In genomic region chr6:168035661-168036616, GRCh38 we compare ENCODE assay signal across 8 cellular contexts. TPM values are rescaled to one million over a fixed set of nuclear protein-coding genes. Genes with fewer than 3 reads are reported as not detected.
DNase-seq lines count a peak whose midpoint lies in the region; ATAC-seq, FAIRE-seq and TF ChIP-seq lines count a peak whose summit lies in the region.

No MANE protein-coding gene starts in this region.

- CTCF ChIA-PET in Caco-2 (lab: Charles Lee): no interaction called here
- CTCF ChIA-PET in mammary epithelial cell (lab: Charles Lee; ENCODE audit: low non-redundant PET): no interaction called here
- CTCF ChIA-PET in HepG2 (lab: Yijun Ruan, JAX; ENCODE audit: low intra/inter-chr PET ratio, low total read pairs): no interaction called here

- BruUV-seq in Caco-2 (replicated peaks; lab: Mats Ljungman, UMichigan) (no TSS peak), mammary epithelial cell (replicated peaks; lab: Mats Ljungman, UMichigan) (no TSS peak), HepG2 (replicated peaks; lab: Mats Ljungman, UMichigan) (no TSS peak)

- no peak for TF ChIP-seq POLR2A in HepG2 (IDR thresholded peaks at IDR 0.05; ENCODE audit: insufficient read depth in 1 of 2, low read depth in 2 of 2, low read length in 2 of 2)

- no peak overlapping the region for H3K27ac ChIP-seq in mammary epithelial cell (ENCODE audit: insufficient read depth, low read depth, low read length)
- no peak overlapping the region for H3K27ac ChIP-seq in HepG2 (ENCODE audit: extremely low read length, insufficient read depth, low read length)

- dilution Hi-C loops in mammary epithelial cell (cut with HindIII; ENCODE audit: low sequenced_read_pairs): no loop called here

- peaks cover 8% of the 10 kb centered on the region; the same call in 1 of the 2 replicates for H3K4me1 ChIP-seq in Caco-2
- peaks cover 18% of the 10 kb centered on the region for H3K4me1 ChIP-seq in mammary epithelial cell (ENCODE audit: insufficient read depth, low read length)
- H3K4me1 ChIP-seq in HepG2 (ENCODE audit: insufficient read depth, low read length): peaks cover 24% of the 10 kb centered on the region

- no peak for FAIRE-seq in HepG2 (lab: Jason Lieb, UNC)

- TF ChIP-seq CTCF in Caco-2 (IDR thresholded peaks at IDR 0.05; ENCODE audit: insufficient read depth in 1 of 2, low read depth in 1 of 2, low read length in 1 of 2, severe bottlenecking in 1 of 2, unreplicated experiment in 1 of 2): no peak
- no peak for TF ChIP-seq CTCF in mammary epithelial cell (conservative IDR thresholded peaks at IDR 0.05 in 1 of 2, IDR thresholded peaks at IDR 0.05 in 1 of 2; ENCODE audit: extremely low read depth in 1 of 2, insufficient read depth in 1 of 2, low read depth in 1 of 2, low read length in 2 of 2)
- no peak for TF ChIP-seq CTCF in HepG2 (CRISPR knock-in tag; IDR thresholded peaks at IDR 0.05)
- no peak for TF ChIP-seq CTCF in type B pancreatic cell (conservative IDR thresholded peaks at IDR 0.05)

- peak overlapping the region; percentile 76 for H3K4me2 ChIP-seq in mammary epithelial cell (ENCODE audit: insufficient read depth, low read depth, low read length)
- H3K4me2 ChIP-seq in HepG2 (ENCODE audit: low read depth, low read length): peak overlapping the region; percentile 62

- H3K4me3 ChIP-seq in Caco-2 (ENCODE audit: low read depth, low read length) (peak overlapping the region; percentile 42), mammary epithelial cell (replicated peaks in 1 of 3; ENCODE audit: insufficient read depth in 1 of 3, low read depth in 2 of 3, low read length in 3 of 3) (peak overlapping the region; percentile 21 to 46 (median 31)), HepG2 (replicated peaks in 1 of 3; ENCODE audit: insufficient read depth in 1 of 3, low read depth in 2 of 3, low read length in 3 of 3) (peak overlapping the region in 1 of 3 experiments; percentile 44; a peak in 1 of 6 replicates)

- TF ChIP-seq RAD21 in HepG2 (CRISPR knock-in tag; IDR thresholded peaks at IDR 0.05): no peak

- POLR2A ChIA-PET in Caco-2 (lab: Charles Lee) (interaction anchor here (0.6 to 1.5 kb wide), 2 partner anchors 103 to 296 kb away, joined by 3 to 4 read pairs; no protein-coding TSS in a partner anchor), HepG2 (lab: Yijun Ruan, JAX) (no interaction called here)

- no peaks in the 10 kb centered on the region for H3K4me1 Mint-ChIP-seq in Caco-2 (ENCODE audit: low read depth, unreplicated experiment)
- peaks cover 28% of the 10 kb centered on the region for H3K4me1 Mint-ChIP-seq in type B pancreatic cell (ENCODE audit: unreplicated experiment)

- no peaks in the 10 kb centered on the region for H4K20me1 ChIP-seq in mammary epithelial cell (ENCODE audit: insufficient read depth, low read length)
- no peaks in the 10 kb centered on the region; the same call in 1 of the 2 replicates for H4K20me1 ChIP-seq in HepG2 (ENCODE audit: insufficient read depth, low read length)

- TF ChIP-seq EP300 in HepG2 (IDR thresholded peaks at IDR 0.05; ENCODE audit: low read depth in 2 of 2, low read length in 2 of 2): no peak
- no peak for TF ChIP-seq EP300 in HepG2 (CRISPR knock-in tag; IDR thresholded peaks at IDR 0.05; ENCODE audit: borderline replicate concordance)

- H3K36me3 ChIP-seq in Caco-2 (ENCODE audit: control insufficient read depth, insufficient read depth, low read length) (no peaks in the 10 kb centered on the region), mammary epithelial cell (ENCODE audit: insufficient read depth, low read length) (no peaks in the 10 kb centered on the region), HepG2 (replicated peaks in 1 of 2; ENCODE audit: control insufficient read depth in 1 of 2, insufficient read depth in 2 of 2, low read length in 2 of 2) (no peaks in the 10 kb centered on the region)

- intact Hi-C loops in Caco-2 (cut with micrococcal nuclease; ENCODE audit: unreplicated experiment): no loop called here
- intact Hi-C loops in mammary epithelial cell (cut with micrococcal nuclease): no loop called here
- intact Hi-C loops in HepG2 (cut with micrococcal nuclease; ENCODE audit: unreplicated experiment): no loop called here

- H2AFZ ChIP-seq in mammary epithelial cell (ENCODE audit: low read depth, low read length): peak overlapping the region; percentile 84
- H2AFZ ChIP-seq in HepG2 (ENCODE audit: low read length): no peak overlapping the region

- in situ Hi-C loops in mammary epithelial cell (cut with MboI; ENCODE audit: low sequenced_read_pairs in 2 of 2): no loop called here
- in situ Hi-C loops in HepG2 (cut with HindIII; ENCODE audit: extremely low pct_ligation_motif_present, low pct_unique_long_range_greater_than_20kb): no loop called here

- DNase-seq in Caco-2 (peak in 1 of 2 experiments; percentile 20), NCI-H2029 (lab: John Stamatoyannopoulos, UW) (peak; percentile 69), mammary epithelial cell (peak; percentile 33), HepG2 (ENCODE audit: low spot score) (no peak), type B pancreatic cell (ENCODE audit: extremely low spot score, unreplicated experiment) (no peak), GM19238 (ENCODE audit: insufficient read length, low spot score) (no peak), dedifferentiated amniotic fluid mesenchymal stem cell (ENCODE audit: extremely low spot score) (no peak), NOMO-1 treated with DMSO at 0.1 percent for 48 hours (lab: John Stamatoyannopoulos, UW; ENCODE audit: unreplicated experiment) (no peak)

- H3K27me3 Mint-ChIP-seq in Caco-2 (ENCODE audit: insufficient read depth, unreplicated experiment) (no peaks in the 10 kb centered on the region), type B pancreatic cell (peaks cover 9% of the 10 kb centered on the region)

- H3K27me3 ChIP-seq in Caco-2 (replicated peaks; ENCODE audit: control insufficient read depth, insufficient read depth, low read length) (no peaks in the 10 kb centered on the region), mammary epithelial cell (ENCODE audit: insufficient read depth, low read length) (no peaks in the 10 kb centered on the region), HepG2 (ENCODE audit: control insufficient read depth in 1 of 2, insufficient read depth in 2 of 2, low read length in 2 of 2) (peaks cover 4 to 55% of the 10 kb centered on the region in 2 experiments; a peak in 4 of 5 replicates)

- H3K9me3 Mint-ChIP-seq in Caco-2 (ENCODE audit: unreplicated experiment) (peaks cover 26% of the 10 kb centered on the region), type B pancreatic cell (peaks cover 11% of the 10 kb centered on the region)

- H3K79me2 ChIP-seq in mammary epithelial cell (ENCODE audit: insufficient read depth, low read length): no peaks in the 10 kb centered on the region
- no peaks in the 10 kb centered on the region for H3K79me2 ChIP-seq in HepG2 (ENCODE audit: insufficient read depth, low read length)

- H3K27ac Mint-ChIP-seq in Caco-2 (ENCODE audit: unreplicated experiment): peak overlapping the region; percentile 29
- H3K27ac Mint-ChIP-seq in type B pancreatic cell: peak overlapping the region; percentile 86

- H3K4me3 Mint-ChIP-seq in Caco-2 (ENCODE audit: unreplicated experiment): peak overlapping the region; percentile 74
- H3K4me3 Mint-ChIP-seq in type B pancreatic cell: peak overlapping the region; percentile 81

- peak; percentile 17; the same call in 2 of the 3 replicates for ATAC-seq in HepG2

- WGBS in mammary epithelial cell (ENCODE audit: low coverage, missing lambda C conversion rate): 36% methylated on average over 22 of the region's 29 CpGs
- 42% methylated on average over 29 of the region's 29 CpGs for WGBS in HepG2 (ENCODE audit: low lambda C conversion rate)

- H3K9ac ChIP-seq in mammary epithelial cell (ENCODE audit: insufficient read depth, low read length): no peak overlapping the region
- H3K9ac ChIP-seq in HepG2 (ENCODE audit: insufficient read depth, low read depth, low read length): no peak overlapping the region

- H3K9me3 ChIP-seq in Caco-2 (peaks cover 33% of the 10 kb centered on the region), mammary epithelial cell (replicated peaks; ENCODE audit: insufficient read depth, low read length) (peaks cover 16% of the 10 kb centered on the region), HepG2 (ENCODE audit: low read length) (no peaks in the 10 kb centered on the region)

- no peaks in the 10 kb centered on the region for H3K36me3 Mint-ChIP-seq in Caco-2 (ENCODE audit: insufficient read depth, unreplicated experiment)
- no peaks in the 10 kb centered on the region for H3K36me3 Mint-ChIP-seq in type B pancreatic cell

RNA-seq across cellular contexts. Expression of gene KIF25, which starts 38.5 kb away (rescaled TPM):
- not detected in 2 replicates for total RNA-seq in Caco-2 (2022)
- not detected for total RNA-seq in mammary epithelial cell
- not detected for polyA plus RNA-seq in mammary epithelial cell
- polyA minus RNA-seq in mammary epithelial cell: not detected
- not detected in 2 replicates for total RNA-seq in HepG2 (2016; rRNA removed; fragmentation: Illumina TruSeq; extraction: Trizol)
- total RNA-seq in HepG2 (2016; cell fraction: cytosol; rRNA removed; fragmentation: Illumina TruSeq; extraction: Trizol; ENCODE audit: low read depth): not detected in 2 replicates
- not detected in 2 replicates for total RNA-seq in HepG2 (2016; cell fraction: insoluble cytoplasmic fraction; rRNA removed; fragmentation: Illumina TruSeq; extraction: Trizol)
- total RNA-seq in HepG2 (2016; cell fraction: membrane; rRNA removed; fragmentation: Illumina TruSeq; extraction: Trizol): not detected in 2 replicates
- total RNA-seq in HepG2 (2016; cell fraction: nucleus; rRNA removed; fragmentation: Illumina TruSeq; extraction: Trizol): not detected in 2 replicates
- polyA plus RNA-seq in HepG2 (2011; rRNA removed): not detected in 2 replicates
- polyA plus RNA-seq in HepG2 (2011; cell fraction: cytosol; rRNA removed): not detected in 2 replicates
- not detected in 2 replicates for polyA plus RNA-seq in HepG2 (2011; cell fraction: nucleus; rRNA removed)
- polyA plus RNA-seq in HepG2 (2012): not detected in 2 replicates
- not detected in 2 replicates for polyA plus RNA-seq in HepG2 (2016; cell fraction: cytosol; fragmentation: Illumina TruSeq; extraction: Trizol; ENCODE audit: low read depth)
- not detected in 2 replicates for polyA plus RNA-seq in HepG2 (2016; cell fraction: insoluble cytoplasmic fraction; fragmentation: Illumina TruSeq; extraction: Trizol; ENCODE audit: low read depth)
- polyA plus RNA-seq in HepG2 (2016; cell fraction: membrane; fragmentation: Illumina TruSeq; extraction: Trizol; ENCODE audit: low read depth): not detected in 2 replicates
- not detected in 2 replicates for polyA plus RNA-seq in HepG2 (2016; cell fraction: nucleus; fragmentation: Illumina TruSeq; extraction: Trizol; ENCODE audit: insufficient read depth, low read depth)
- not detected in 2 replicates for polyA minus RNA-seq in HepG2 (2011; rRNA and poly(A)+ RNA removed; ENCODE audit: low replicate concordance)
- not detected in 2 replicates for polyA minus RNA-seq in HepG2 (2011; cell fraction: cytosol; rRNA and poly(A)+ RNA removed)
- polyA minus RNA-seq in HepG2 (2011; cell fraction: nucleus; rRNA and poly(A)+ RNA removed): not detected in 2 replicates
- total RNA-seq in type B pancreatic cell (ENCODE audit: low replicate concordance): not detected in 2 replicates

RNA-seq across cellular contexts. Expression of gene FRMD1, which starts 43.1 kb away (rescaled TPM):
- total RNA-seq in Caco-2 (2022) (0.07 and 0.14 TPM in 2 replicates), mammary epithelial cell (not detected), HepG2 (2016; rRNA removed; fragmentation: Illumina TruSeq; extraction: Trizol) (not detected in 2 replicates), type B pancreatic cell (ENCODE audit: low replicate concordance) (0.17 and 0.33 TPM in 2 replicates)
- polyA plus RNA-seq in mammary epithelial cell (0.01 TPM), HepG2 (2011; rRNA removed) (0.01 and 0.09 TPM in 2 replicates)
- not detected for polyA minus RNA-seq in mammary epithelial cell
- not detected in 2 replicates for total RNA-seq in HepG2 (2016; cell fraction: cytosol; rRNA removed; fragmentation: Illumina TruSeq; extraction: Trizol; ENCODE audit: low read depth)
- total RNA-seq in HepG2 (2016; cell fraction: insoluble cytoplasmic fraction; rRNA removed; fragmentation: Illumina TruSeq; extraction: Trizol): not detected in 2 replicates
- not detected in 2 replicates for total RNA-seq in HepG2 (2016; cell fraction: membrane; rRNA removed; fragmentation: Illumina TruSeq; extraction: Trizol)
- not detected in 2 replicates for total RNA-seq in HepG2 (2016; cell fraction: nucleus; rRNA removed; fragmentation: Illumina TruSeq; extraction: Trizol)
- polyA plus RNA-seq in HepG2 (2011; cell fraction: cytosol; rRNA removed): 0.01 and 0.03 TPM in 2 replicates
- 0.14 and 0.32 TPM in 2 replicates for polyA plus RNA-seq in HepG2 (2011; cell fraction: nucleus; rRNA removed)
- polyA plus RNA-seq in HepG2 (2012): 0.05 TPM in 2 replicates
- not detected in 2 replicates for polyA plus RNA-seq in HepG2 (2016; cell fraction: cytosol; fragmentation: Illumina TruSeq; extraction: Trizol; ENCODE audit: low read depth)
- not detected in 2 replicates for polyA plus RNA-seq in HepG2 (2016; cell fraction: insoluble cytoplasmic fraction; fragmentation: Illumina TruSeq; extraction: Trizol; ENCODE audit: low read depth)
- polyA plus RNA-seq in HepG2 (2016; cell fraction: membrane; fragmentation: Illumina TruSeq; extraction: Trizol; ENCODE audit: low read depth): not detected in 2 replicates
- polyA plus RNA-seq in HepG2 (2016; cell fraction: nucleus; fragmentation: Illumina TruSeq; extraction: Trizol; ENCODE audit: insufficient read depth, low read depth): not detected in 2 replicates
- 0.04 TPM in 1 of 2 replicates, not detected in the other for polyA minus RNA-seq in HepG2 (2011; rRNA and poly(A)+ RNA removed; ENCODE audit: low replicate concordance)
- not detected in 2 replicates for polyA minus RNA-seq in HepG2 (2011; cell fraction: cytosol; rRNA and poly(A)+ RNA removed)
- 0.13 TPM in 1 of 2 replicates, not detected in the other for polyA minus RNA-seq in HepG2 (2011; cell fraction: nucleus; rRNA and poly(A)+ RNA removed)

Comparison
In these comparisons a context has a peak if more than half of its experiments do, and no peak if none do; other contexts are left out.
1. DNase-seq: peak in NCI-H2029 (single experiment) and mammary epithelial cell (single experiment); none in HepG2 (single experiment), type B pancreatic cell (single experiment), GM19238 (single experiment), dedifferentiated amniotic fluid mesenchymal stem cell (single experiment) and NOMO-1 treated with DMSO at 0.1 percent for 48 hours (single experiment).